Comparison of ENCODE assay signal across 18 cellular contexts in genomic region chr3:56612146-56612545, GRCh38. TPM values are rescaled to one million over a fixed set of nuclear protein-coding genes. Genes with fewer than 3 reads are reported as not detected.
A peak's percentile ranks its signal among the peaks of the same experiment; 100 is the strongest.
DNase-seq lines count a peak whose midpoint lies in the region; ATAC-seq and TF ChIP-seq lines count a peak whose summit lies in the region.
"Had no signal": no experiment of that assay in that cellular context is flagged by ENCODE, and none has a peak within 500 bp of the region (broad histone marks: within the 10 kb centered on the region; RNA-seq: fewer than 3 reads in every experiment).

No MANE protein-coding gene starts in this region.

- H3K27me3 ChIP-seq in ascending aorta = no peaks in the 10 kb centered on the region
- H3K27me3 ChIP-seq: body of pancreas, esophagus squamous epithelium, upper lobe of right lung had no signal

- H3K27ac ChIP-seq in ascending aorta = no peak overlapping the region
- H3K27ac ChIP-seq: body of pancreas, esophagus squamous epithelium, KMS-11, upper lobe of right lung had no signal

- no peaks in the 10 kb centered on the region for H3K27me3 Mint-ChIP-seq in activated naive CD4-positive, alpha-beta T cell treated with anti-CD3 and anti-CD28 coated beads for 36 hours (ENCODE audit: low read depth)
- no peaks in the 10 kb centered on the region for H3K27me3 Mint-ChIP-seq in T-helper 17 cell
- no peaks in the 10 kb centered on the region for H3K27me3 Mint-ChIP-seq in activated naive CD8-positive, alpha-beta T cell treated with anti-CD3 and anti-CD28 coated beads, Interleukin-2, amount 50 U/mL, for 24 hours

- peaks cover 67% of the 10 kb centered on the region for H3K36me3 Mint-ChIP-seq in activated naive CD4-positive, alpha-beta T cell treated with anti-CD3 and anti-CD28 coated beads for 36 hours (ENCODE audit: low read depth)
- H3K36me3 Mint-ChIP-seq in T-helper 17 cell (ENCODE audit: low read depth) = peaks cover 8% of the 10 kb centered on the region
- peaks cover 87% of the 10 kb centered on the region for H3K36me3 Mint-ChIP-seq in activated naive CD8-positive, alpha-beta T cell treated with anti-CD3 and anti-CD28 coated beads, Interleukin-2, amount 50 U/mL, for 24 hours (ENCODE audit: low read depth)
- peaks cover 44% of the 10 kb centered on the region for H3K36me3 Mint-ChIP-seq in stimulated activated effector memory CD8-positive, alpha-beta T cell treated with anti-CD3 and anti-CD28 coated beads, Interleukin-12 subunit alpha, Interleukin-12 subunit beta, amount 100 ng/mL, for 72 hours

- peaks cover 6% of the 10 kb centered on the region for H3K9me3 Mint-ChIP-seq in activated naive CD4-positive, alpha-beta T cell treated with anti-CD3 and anti-CD28 coated beads for 36 hours
- peaks cover 19% of the 10 kb centered on the region for H3K9me3 Mint-ChIP-seq in activated naive CD8-positive, alpha-beta T cell treated with anti-CD3 and anti-CD28 coated beads, Interleukin-2, amount 50 U/mL, for 24 hours
- peaks cover 2% of the 10 kb centered on the region for H3K9me3 Mint-ChIP-seq in stimulated activated effector memory CD8-positive, alpha-beta T cell treated with anti-CD3 and anti-CD28 coated beads, Interleukin-12 subunit alpha, Interleukin-12 subunit beta, amount 100 ng/mL, for 72 hours

- H3K4me3 ChIP-seq in ascending aorta = no peak overlapping the region
- H3K4me3 ChIP-seq: body of pancreas, esophagus squamous epithelium, upper lobe of right lung had no signal

- no peak for TF ChIP-seq CTCF in ascending aorta (IDR thresholded peaks at IDR 0.05)

- no peaks in the 10 kb centered on the region for H3K9me3 ChIP-seq in T-helper 17 cell (ENCODE audit: control insufficient read depth, low read length, poor library complexity, severe bottlenecking)
- no peaks in the 10 kb centered on the region for H3K9me3 ChIP-seq in ascending aorta
- H3K9me3 ChIP-seq: body of pancreas, esophagus squamous epithelium, upper lobe of right lung had no signal

- DNase-seq in activated naive CD4-positive, alpha-beta T cell treated with anti-CD3 and anti-CD28 coated beads for 36 hours = no peak
- DNase-seq in activated naive CD4-positive, alpha-beta T cell (lab: John Stamatoyannopoulos, UW) = no peak
- DNase-seq in T-helper 17 cell (no peak), ascending aorta (ENCODE audit: low spot score in 2 of 2) (no peak), ureter (ENCODE audit: low spot score) (no peak)
- no peak for DNase-seq in activated naive CD8-positive, alpha-beta T cell treated with anti-CD3 and anti-CD28 coated beads, Interleukin-2, amount 50 U/mL, for 24 hours
- no peak for DNase-seq in stimulated activated effector memory CD8-positive, alpha-beta T cell treated with anti-CD3 and anti-CD28 coated beads, Interleukin-12 subunit alpha, Interleukin-12 subunit beta, amount 100 ng/mL, for 72 hours (ENCODE audit: low spot score in 2 of 2)
- DNase-seq: body of pancreas; Calu3; effector memory CD4-positive, alpha-beta T cell; esophagus squamous epithelium; mesenchymal stem cell; NCI-H1436 treated with DMSO at 0.1 percent for 48 hours; NCI-H510A treated with DMSO at 0.1 percent for 48 hours; SHP77; upper lobe of right lung had no signal

- CTCF ChIA-PET in activated naive CD4-positive, alpha-beta T cell treated with anti-CD3 and anti-CD28 coated beads for 36 hours (lab: Charles Lee) = interaction anchor here (0.6 kb wide), 1 partner anchor 11 kb away, joined by 5 read pairs; no protein-coding TSS in a partner anchor

- no peak overlapping the region for H3K4me3 Mint-ChIP-seq in activated naive CD4-positive, alpha-beta T cell treated with anti-CD3 and anti-CD28 coated beads for 36 hours
- peak overlapping the region; percentile 63 for H3K4me3 Mint-ChIP-seq in T-helper 17 cell
- H3K4me3 Mint-ChIP-seq in activated naive CD8-positive, alpha-beta T cell treated with anti-CD3 and anti-CD28 coated beads, Interleukin-2, amount 50 U/mL, for 24 hours = no peak overlapping the region
- peak overlapping the region; percentile 2 for H3K4me3 Mint-ChIP-seq in stimulated activated effector memory CD8-positive, alpha-beta T cell treated with anti-CD3 and anti-CD28 coated beads, Interleukin-12 subunit alpha, Interleukin-12 subunit beta, amount 100 ng/mL, for 72 hours

- H3K4me1 Mint-ChIP-seq in activated naive CD4-positive, alpha-beta T cell treated with anti-CD3 and anti-CD28 coated beads for 36 hours (ENCODE audit: low read depth) = peaks cover 66% of the 10 kb centered on the region
- H3K4me1 Mint-ChIP-seq in T-helper 17 cell = peaks cover 48% of the 10 kb centered on the region
- peaks cover 68% of the 10 kb centered on the region for H3K4me1 Mint-ChIP-seq in activated naive CD8-positive, alpha-beta T cell treated with anti-CD3 and anti-CD28 coated beads, Interleukin-2, amount 50 U/mL, for 24 hours
- H3K4me1 Mint-ChIP-seq in stimulated activated effector memory CD8-positive, alpha-beta T cell treated with anti-CD3 and anti-CD28 coated beads, Interleukin-12 subunit alpha, Interleukin-12 subunit beta, amount 100 ng/mL, for 72 hours = peaks cover 63% of the 10 kb centered on the region

- intact Hi-C loops in activated naive CD4-positive, alpha-beta T cell treated with anti-CD3 and anti-CD28 coated beads for 36 hours (cut with micrococcal nuclease) = no loop called here
- intact Hi-C loops in ascending aorta (cut with DNase I) = no loop called here

- H3K36me3 ChIP-seq in ascending aorta = peaks cover 6 to 35% of the 10 kb centered on the region in 2 donors

- ATAC-seq in T-helper 17 cell (peak; percentile 83), HG02973 (IDR thresholded peaks at IDR 0.05; ENCODE audit: unreplicated experiment) (no peak)
- peak; percentile 52 for ATAC-seq in activated naive CD8-positive, alpha-beta T cell treated with anti-CD3 and anti-CD28 coated beads, Interleukin-2, amount 50 U/mL, for 24 hours
- ATAC-seq in stimulated activated effector memory CD8-positive, alpha-beta T cell treated with anti-CD3 and anti-CD28 coated beads, Interleukin-12 subunit alpha, Interleukin-12 subunit beta, amount 100 ng/mL, for 72 hours = peak; percentile 84
- ATAC-seq: body of pancreas, upper lobe of right lung had no signal

- no peaks in the 10 kb centered on the region for H3K4me1 ChIP-seq in ascending aorta
- H3K4me1 ChIP-seq: body of pancreas, upper lobe of right lung had no signal

- H3K27ac Mint-ChIP-seq in activated naive CD4-positive, alpha-beta T cell treated with anti-CD3 and anti-CD28 coated beads for 36 hours = peak overlapping the region; percentile 46
- peak overlapping the region; percentile 4 for H3K27ac Mint-ChIP-seq in T-helper 17 cell
- peak overlapping the region; percentile 1 for H3K27ac Mint-ChIP-seq in activated naive CD8-positive, alpha-beta T cell treated with anti-CD3 and anti-CD28 coated beads, Interleukin-2, amount 50 U/mL, for 24 hours
- peak overlapping the region; percentile 16 for H3K27ac Mint-ChIP-seq in stimulated activated effector memory CD8-positive, alpha-beta T cell treated with anti-CD3 and anti-CD28 coated beads, Interleukin-12 subunit alpha, Interleukin-12 subunit beta, amount 100 ng/mL, for 72 hours

RNA-seq across cellular contexts. Expression of gene CCDC66, which starts 55.2 kb away (rescaled TPM):
- total RNA-seq in activated naive CD4-positive, alpha-beta T cell treated with anti-CD3 and anti-CD28 coated beads for 36 hours = 10 to 100 TPM; 29.0 to 29.3 TPM
- 10 to 100 TPM; 58.4 to 71.7 TPM for total RNA-seq in T-helper 17 cell
- 11.4 TPM for total RNA-seq in ascending aorta
- total RNA-seq in ureter = 49.9 TPM

Comparison
In these comparisons a context has a peak if more than half of its experiments do, and no peak if none do; other contexts are left out.
1. H3K4me3 Mint-ChIP-seq: peak in T-helper 17 cell (single experiment) and stimulated activated effector memory CD8-positive, alpha-beta T cell treated with anti-CD3 and anti-CD28 coated beads, Interleukin-12 subunit alpha, Interleukin-12 subunit beta, amount 100 ng/mL, for 72 hours (single experiment); none in activated naive CD4-positive, alpha-beta T cell treated with anti-CD3 and anti-CD28 coated beads for 36 hours (single experiment) and activated naive CD8-positive, alpha-beta T cell treated with anti-CD3 and anti-CD28 coated beads, Interleukin-2, amount 50 U/mL, for 24 hours (single experiment).
2. Peak in every context shown above with its lines, with median percentiles within 50 percentile points of each other: H3K27ac Mint-ChIP-seq.